Comparison of ENCODE assay signal across 6 cellular contexts in genomic region chr10:48102411-48103146, GRCh38.
DNase-seq lines count a peak whose midpoint lies in the region; ATAC-seq and TF ChIP-seq lines count a peak whose summit lies in the region.
"Not testable (repeated sequence)": the region's sequence is repeated elsewhere in the genome, so short reads cannot be mapped to it uniquely, and the experiment has no call there.

No MANE protein-coding gene starts in this region.

- not testable (repeated sequence) for TF ChIP-seq CTCF in WTC11 (IDR thresholded peaks at IDR 0.05)

- not testable (repeated sequence) for H3K79me1 ChIP-seq in mesendoderm (ENCODE audit: low read length)

- H3K36me3 Mint-ChIP-seq in WTC11: not testable (repeated sequence)

- H2BK15ac ChIP-seq in mesendoderm (replicated peaks; ENCODE audit: low read depth): not testable (repeated sequence)

- POLR2A ChIA-PET in WTC11 (lab: Charles Lee): not testable (repeated sequence)

- H4K8ac ChIP-seq in mesendoderm (ENCODE audit: low read depth, low read length): not testable (repeated sequence)

- peak; percentile 69 for DNase-seq in Jurkat, Clone E6-1 (ENCODE audit: low read depth, low spot score)
- peak; percentile 14 for DNase-seq in NCI-H748 (lab: John Stamatoyannopoulos, UW; ENCODE audit: unreplicated experiment)
- DNase-seq in NT2/D1 (ENCODE audit: low read depth, low spot score): peak; percentile 1
- not testable (repeated sequence) for DNase-seq in WTC11 (ENCODE audit: low spot score); stimulated activated naive CD8-positive, alpha-beta T cell treated with anti-CD3 and anti-CD28 coated beads, Interleukin-15, Interleukin-2, amounts not matched to agents 100 U/mL and 50 U/mL, for 24 hours
- peak; percentile 1 for DNase-seq in mesendoderm

- H3K4ac ChIP-seq in mesendoderm (ENCODE audit: low read depth, low read length): not testable (repeated sequence)

- not testable (repeated sequence) for H3K56ac ChIP-seq in mesendoderm (ENCODE audit: low read length)

- not testable (repeated sequence) for H3K79me2 ChIP-seq in mesendoderm (ENCODE audit: control insufficient read depth, insufficient read depth, low read length)

- not testable (repeated sequence) for H3K9me3 ChIP-seq in NT2/D1 (ENCODE audit: insufficient read depth, low read length)

- H3K27ac Mint-ChIP-seq in WTC11: not testable (repeated sequence)

- H3K4me3 Mint-ChIP-seq in WTC11: not testable (repeated sequence)

- CTCF ChIA-PET in WTC11 (lab: Charles Lee): not testable (repeated sequence)

- not testable (repeated sequence) for H3K4me3 ChIP-seq in Jurkat, Clone E6-1 (ENCODE audit: low read length); NT2/D1 (ENCODE audit: insufficient read length, low read depth); mesendoderm (ENCODE audit: low read length)

- not testable (repeated sequence) for H4K5ac ChIP-seq in mesendoderm (ENCODE audit: low read length)

- H3K4me2 ChIP-seq in mesendoderm (ENCODE audit: low read length): not testable (repeated sequence)

- not testable (repeated sequence) for H2AK5ac ChIP-seq in mesendoderm (ENCODE audit: low read length)

- not testable (repeated sequence) for H3K36me3 ChIP-seq in NT2/D1 (ENCODE audit: insufficient read depth, insufficient read length, low read length); mesendoderm (ENCODE audit: control insufficient read depth, insufficient read depth, low read length)

- H3K9me3 Mint-ChIP-seq in WTC11: not testable (repeated sequence)

- H3K27me3 Mint-ChIP-seq in WTC11 (ENCODE audit: low read depth): not testable (repeated sequence)

- not testable (repeated sequence) for H3K23ac ChIP-seq in mesendoderm (ENCODE audit: low read length)

- H3K27ac ChIP-seq in mesendoderm (ENCODE audit: low read depth, low read length): not testable (repeated sequence)

- H3K4me1 Mint-ChIP-seq in WTC11: not testable (repeated sequence)

- ATAC-seq in WTC11: peak; percentile 88
- ATAC-seq in stimulated activated naive CD8-positive, alpha-beta T cell treated with anti-CD3 and anti-CD28 coated beads, Interleukin-15, Interleukin-2, amounts not matched to agents 100 U/mL and 50 U/mL, for 24 hours: peak; percentile 36

- not testable (repeated sequence) for H3K27me3 ChIP-seq in NT2/D1 (ENCODE audit: insufficient read depth, insufficient read length); mesendoderm (ENCODE audit: insufficient read depth, low read length, poor library complexity)

- not testable (repeated sequence) for H2BK5ac ChIP-seq in mesendoderm (ENCODE audit: low read length)

- not testable (repeated sequence) for H2BK120ac ChIP-seq in mesendoderm (ENCODE audit: low read depth, low read length)

- not testable (repeated sequence) for H3K9ac ChIP-seq in NT2/D1 (ENCODE audit: insufficient read length, low read depth); mesendoderm (ENCODE audit: low read length)

- not testable (repeated sequence) for H3K18ac ChIP-seq in mesendoderm (ENCODE audit: low read length)

- WGBS in mesendoderm (ENCODE audit: extremely low coverage, insufficient coverage, low lambda C conversion rate): no CpG with 5 or more reads among the region's 6 CpGs

- not testable (repeated sequence) for H3K4me1 ChIP-seq in NT2/D1 (ENCODE audit: insufficient read depth, insufficient read length); mesendoderm (ENCODE audit: control insufficient read depth, low read depth, low read length)
